In the genomic region with DNA sequence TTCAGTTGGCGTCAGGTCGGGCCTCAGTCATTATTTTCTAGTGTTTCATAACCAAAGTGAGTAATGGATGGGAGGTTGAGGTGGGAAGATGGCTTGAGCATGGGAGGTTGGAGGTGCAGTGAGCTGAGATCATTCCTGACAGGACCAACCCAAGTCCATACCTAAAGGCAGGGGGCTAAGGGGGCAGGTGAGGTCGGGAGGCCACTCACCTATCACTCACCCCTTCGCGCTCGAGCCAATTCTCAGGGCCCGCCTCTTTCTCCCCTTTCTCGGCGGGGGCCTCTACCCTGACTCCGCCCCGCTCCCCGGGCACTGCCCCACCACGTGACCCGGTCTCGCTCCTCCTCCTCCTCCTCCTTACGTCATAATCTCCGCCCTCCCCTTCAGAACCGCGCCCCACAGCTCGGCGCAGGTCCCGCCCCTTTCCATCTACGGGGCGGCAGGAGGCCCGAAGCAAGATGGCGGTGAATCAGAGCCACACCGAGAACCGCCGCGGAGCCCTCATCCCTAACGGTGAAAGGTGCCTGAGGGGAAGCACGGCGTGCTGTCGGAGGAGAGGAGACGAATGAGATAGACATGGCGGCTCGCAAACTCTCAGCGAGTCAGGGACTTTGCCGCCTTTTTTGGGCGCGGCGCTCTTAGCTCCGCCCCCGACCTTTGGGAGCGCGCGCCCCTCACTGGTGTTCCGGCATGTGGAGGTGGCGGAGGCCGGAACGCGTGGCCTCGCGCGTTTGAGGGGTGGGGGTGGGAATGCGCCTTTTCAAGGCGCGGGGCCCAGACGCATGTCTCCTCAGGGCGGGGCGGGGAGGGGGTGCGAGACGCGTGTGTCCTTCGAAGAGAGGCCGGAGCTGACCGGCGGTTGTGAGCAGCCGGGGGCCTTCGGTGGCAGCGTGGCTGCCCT, we compare ENCODE assay signal across 8 cellular contexts. TPM values are rescaled to one million over a fixed set of nuclear protein-coding genes. Genes with fewer than 3 reads are reported as not detected.
DNase-seq lines count a peak whose midpoint lies in the region; ATAC-seq and TF ChIP-seq lines count a peak whose summit lies in the region.

A gene with protein sequence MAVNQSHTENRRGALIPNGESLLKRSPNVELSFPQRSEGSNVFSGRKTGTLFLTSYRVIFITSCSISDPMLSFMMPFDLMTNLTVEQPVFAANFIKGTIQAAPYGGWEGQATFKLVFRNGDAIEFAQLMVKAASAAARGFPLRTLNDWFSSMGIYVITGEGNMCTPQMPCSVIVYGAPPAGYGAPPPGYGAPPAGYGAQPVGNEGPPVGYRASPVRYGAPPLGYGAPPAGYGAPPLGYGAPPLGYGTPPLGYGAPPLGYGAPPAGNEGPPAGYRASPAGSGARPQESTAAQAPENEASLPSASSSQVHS (plus strand): TSS at position 428 of the 901 bp plus-strand sequence. CDS start 31 bp downstream, at position 459.

- peak; percentile 89 for DNase-seq in SK-N-SH
- DNase-seq in activated naive CD8-positive, alpha-beta T cell treated with anti-CD3 and anti-CD28 coated beads, Interleukin-2, amount 10 ng/mL, durations not matched to agents 7 days and 5 days, result peak; percentile 87
- DNase-seq in cardiac septum (ENCODE audit: low spot score), result peak; percentile 92
- peak; percentile 92 for DNase-seq in sciatic nerve (ENCODE audit: low spot score)
- no peak for DNase-seq in LoVo (ENCODE audit: low spot score)
- no peak for DNase-seq in NCI-H2107 treated with DMSO at 0.1 percent for 48 hours (lab: John Stamatoyannopoulos, UW; ENCODE audit: unreplicated experiment)

- TF ChIP-seq CTCF in SK-N-SH (IDR thresholded peaks at IDR 0.05), result no peak

- peaks cover 5% of the 10 kb centered on the region for H3K9me3 Mint-ChIP-seq in activated naive CD8-positive, alpha-beta T cell treated with anti-CD3 and anti-CD28 coated beads, Interleukin-2, amount 10 ng/mL, durations not matched to agents 7 days and 5 days

- no peak for TF ChIP-seq EP300 in SK-N-SH (IDR thresholded peaks at IDR 0.05; ENCODE audit: borderline replicate concordance in 1 of 2, low read depth in 1 of 2, low read length in 1 of 2)

- peaks cover 22% of the 10 kb centered on the region for H3K4me1 Mint-ChIP-seq in activated naive CD8-positive, alpha-beta T cell treated with anti-CD3 and anti-CD28 coated beads, Interleukin-2, amount 10 ng/mL, durations not matched to agents 7 days and 5 days

- no peak within 1 kb of the TSS for H3K4me2 ChIP-seq in SK-N-SH

- H3K27ac Mint-ChIP-seq in activated naive CD8-positive, alpha-beta T cell treated with anti-CD3 and anti-CD28 coated beads, Interleukin-2, amount 10 ng/mL, durations not matched to agents 7 days and 5 days, result peak within 1 kb of the TSS; percentile 97

- H3K36me3 ChIP-seq in SK-N-SH (replicated peaks in 1 of 2; ENCODE audit: control insufficient read depth in 1 of 2, insufficient read depth in 2 of 2, low read length in 1 of 2), result no peaks in the 10 kb centered on the region

- peak within 1 kb of the TSS; percentile 94 for H3K4me3 Mint-ChIP-seq in activated naive CD8-positive, alpha-beta T cell treated with anti-CD3 and anti-CD28 coated beads, Interleukin-2, amount 10 ng/mL, durations not matched to agents 7 days and 5 days

- WGBS in SK-N-SH (ENCODE audit: low lambda C conversion rate), result 89% methylated on average over 5 of the region's 71 CpGs

- CTCF ChIA-PET in SK-N-SH (lab: Yijun Ruan, JAX), result no interaction called here

- H3K4me1 ChIP-seq in SK-N-SH (ENCODE audit: control insufficient read depth in 1 of 2, insufficient read depth in 2 of 2, low read depth in 1 of 2, low read length in 1 of 2), result no peaks in the 10 kb centered on the region; a peak in 1 of 4 replicates

- H3K27me3 ChIP-seq in SK-N-SH (ENCODE audit: insufficient read depth), result no peaks in the 10 kb centered on the region

- TF ChIP-seq RAD21 in SK-N-SH (IDR thresholded peaks at IDR 0.05; ENCODE audit: low read length), result no peak

- H3K9me2 ChIP-seq in SK-N-SH, result no peaks in the 10 kb centered on the region

- peak within 1 kb of the TSS in 1 of 2 experiments; percentile 41; a peak in 2 of 4 replicates for H3K4me3 ChIP-seq in SK-N-SH (ENCODE audit: low read depth in 2 of 2, low read length in 1 of 2)

- peaks cover 23% of the 10 kb centered on the region for H3K27me3 Mint-ChIP-seq in activated naive CD8-positive, alpha-beta T cell treated with anti-CD3 and anti-CD28 coated beads, Interleukin-2, amount 10 ng/mL, durations not matched to agents 7 days and 5 days

- no peak within 1 kb of the TSS for H3K9ac ChIP-seq in SK-N-SH

- H3F3A ChIP-seq in SK-N-SH (replicated peaks; ENCODE audit: insufficient read depth), result no peaks in the 10 kb centered on the region

- ATAC-seq in GM18861 (IDR thresholded peaks at IDR 0.05; ENCODE audit: unreplicated experiment) (peak; percentile 58), HG03432 (IDR thresholded peaks at IDR 0.05; ENCODE audit: unreplicated experiment) (peak; percentile 90), sciatic nerve (peak; percentile 99)
- peak; percentile 85 for ATAC-seq in activated naive CD8-positive, alpha-beta T cell treated with anti-CD3 and anti-CD28 coated beads, Interleukin-2, amount 10 ng/mL, durations not matched to agents 7 days and 5 days (ENCODE audit: low read depth)

- no peaks in the 10 kb centered on the region for H4K20me1 ChIP-seq in SK-N-SH (ENCODE audit: insufficient read depth)

- H2AFZ ChIP-seq in SK-N-SH (ENCODE audit: low read depth), result peak within 1 kb of the TSS; percentile 56; the same call in 1 of the 2 replicates

- H3K79me2 ChIP-seq in SK-N-SH (ENCODE audit: insufficient read depth), result no peaks in the 10 kb centered on the region

- H3K9me3 ChIP-seq in SK-N-SH, result no peaks in the 10 kb centered on the region

- H3K27ac ChIP-seq in SK-N-SH (ENCODE audit: low read depth in 2 of 2, low read length in 1 of 2), result no peak within 1 kb of the TSS; a peak in 1 of 4 replicates

- intact Hi-C loops in cardiac septum (cut with DNase I), result no loop called here
- intact Hi-C loops in sciatic nerve (cut with DNase I), result no loop called here

- POLR2A ChIA-PET in SK-N-SH (lab: Yijun Ruan, JAX), result interaction anchor here (0.6 kb wide), 1 partner anchor 14 kb away, joined by 3 read pairs; no protein-coding TSS in a partner anchor
- POLR2A ChIA-PET in activated naive CD8-positive, alpha-beta T cell treated with anti-CD3 and anti-CD28 coated beads, Interleukin-2, amount 10 ng/mL, durations not matched to agents 7 days and 5 days (lab: Charles Lee), result interaction anchor here (0.8 to 1.5 kb wide), 7 partner anchors 33 to 445 kb away, joined by 3 to 13 read pairs (median 5); a partner anchor contains a TSS

- peaks cover 10% of the 10 kb centered on the region for H3K36me3 Mint-ChIP-seq in activated naive CD8-positive, alpha-beta T cell treated with anti-CD3 and anti-CD28 coated beads, Interleukin-2, amount 10 ng/mL, durations not matched to agents 7 days and 5 days

TF ChIP-seq in SK-N-SH, 30 proteins besides CTCF, POLR2A, EP300 and RAD21 (continues in another document):
- no peak for TF ChIP-seq RCOR1 (IDR thresholded peaks at IDR 0.05; ENCODE audit: low read length)
- no peak for TF ChIP-seq NRF1 (IDR thresholded peaks at IDR 0.05; ENCODE audit: low read depth, low read length)
- peak; percentile 72; the same call in 1 of the 2 replicates for TF ChIP-seq YY1 (IDR thresholded peaks at IDR 0.05; ENCODE audit: low read depth)
- TF ChIP-seq, protein P1, sequence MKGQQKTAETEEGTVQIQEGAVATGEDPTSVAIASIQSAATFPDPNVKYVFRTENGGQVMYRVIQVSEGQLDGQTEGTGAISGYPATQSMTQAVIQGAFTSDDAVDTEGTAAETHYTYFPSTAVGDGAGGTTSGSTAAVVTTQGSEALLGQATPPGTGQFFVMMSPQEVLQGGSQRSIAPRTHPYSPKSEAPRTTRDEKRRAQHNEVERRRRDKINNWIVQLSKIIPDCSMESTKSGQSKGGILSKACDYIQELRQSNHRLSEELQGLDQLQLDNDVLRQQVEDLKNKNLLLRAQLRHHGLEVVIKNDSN (IDR thresholded peaks at IDR 0.05; ENCODE audit: borderline replicate concordance, low read depth), result peak; percentile 86
- TF ChIP-seq TAF1 (IDR thresholded peaks at IDR 0.05; ENCODE audit: borderline replicate concordance, low read depth, low read length), result peak; percentile 74; the same call in 1 of the 2 replicates
- TF ChIP-seq TEAD4 (IDR thresholded peaks at IDR 0.05; ENCODE audit: borderline replicate concordance, insufficient read depth), result no peak
- no peak for TF ChIP-seq ELF1 (IDR thresholded peaks at IDR 0.05)
- no peak for TF ChIP-seq RFX5 (IDR thresholded peaks at IDR 0.05; ENCODE audit: low read length)
- TF ChIP-seq, protein P2, sequence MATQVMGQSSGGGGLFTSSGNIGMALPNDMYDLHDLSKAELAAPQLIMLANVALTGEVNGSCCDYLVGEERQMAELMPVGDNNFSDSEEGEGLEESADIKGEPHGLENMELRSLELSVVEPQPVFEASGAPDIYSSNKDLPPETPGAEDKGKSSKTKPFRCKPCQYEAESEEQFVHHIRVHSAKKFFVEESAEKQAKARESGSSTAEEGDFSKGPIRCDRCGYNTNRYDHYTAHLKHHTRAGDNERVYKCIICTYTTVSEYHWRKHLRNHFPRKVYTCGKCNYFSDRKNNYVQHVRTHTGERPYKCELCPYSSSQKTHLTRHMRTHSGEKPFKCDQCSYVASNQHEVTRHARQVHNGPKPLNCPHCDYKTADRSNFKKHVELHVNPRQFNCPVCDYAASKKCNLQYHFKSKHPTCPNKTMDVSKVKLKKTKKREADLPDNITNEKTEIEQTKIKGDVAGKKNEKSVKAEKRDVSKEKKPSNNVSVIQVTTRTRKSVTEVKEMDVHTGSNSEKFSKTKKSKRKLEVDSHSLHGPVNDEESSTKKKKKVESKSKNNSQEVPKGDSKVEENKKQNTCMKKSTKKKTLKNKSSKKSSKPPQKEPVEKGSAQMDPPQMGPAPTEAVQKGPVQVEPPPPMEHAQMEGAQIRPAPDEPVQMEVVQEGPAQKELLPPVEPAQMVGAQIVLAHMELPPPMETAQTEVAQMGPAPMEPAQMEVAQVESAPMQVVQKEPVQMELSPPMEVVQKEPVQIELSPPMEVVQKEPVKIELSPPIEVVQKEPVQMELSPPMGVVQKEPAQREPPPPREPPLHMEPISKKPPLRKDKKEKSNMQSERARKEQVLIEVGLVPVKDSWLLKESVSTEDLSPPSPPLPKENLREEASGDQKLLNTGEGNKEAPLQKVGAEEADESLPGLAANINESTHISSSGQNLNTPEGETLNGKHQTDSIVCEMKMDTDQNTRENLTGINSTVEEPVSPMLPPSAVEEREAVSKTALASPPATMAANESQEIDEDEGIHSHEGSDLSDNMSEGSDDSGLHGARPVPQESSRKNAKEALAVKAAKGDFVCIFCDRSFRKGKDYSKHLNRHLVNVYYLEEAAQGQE (IDR thresholded peaks at IDR 0.05; ENCODE audit: low read depth, low read length), result no peak
- no peak for TF ChIP-seq JUND (IDR thresholded peaks at IDR 0.05)
- TF ChIP-seq NFIC (IDR thresholded peaks at IDR 0.05; ENCODE audit: borderline replicate concordance), result no peak

RNA-seq across cellular contexts. Expression of the gene that starts here (rescaled TPM):
- 0.07 and 0.19 TPM in 2 replicates for polyA plus RNA-seq in SK-N-SH (2012; rRNA removed)
- 0.04 and 0.09 TPM in 2 replicates for polyA plus RNA-seq in SK-N-SH (2012; cell fraction: cytosol; rRNA removed)
- 0.29 and 0.58 TPM in 2 replicates for polyA plus RNA-seq in SK-N-SH (2012; cell fraction: nucleus; rRNA removed)
- 1 to 10 TPM; 2.4 to 2.6 TPM for total RNA-seq in activated naive CD8-positive, alpha-beta T cell treated with anti-CD3 and anti-CD28 coated beads, Interleukin-2, amount 10 ng/mL, durations not matched to agents 7 days and 5 days
- total RNA-seq in cardiac septum, result 0.73 TPM
- total RNA-seq in sciatic nerve, result 9.4 TPM

Comparison
In these comparisons a context has a peak if more than half of its experiments do, and no peak if none do; other contexts are left out.
1. Peak in DNase-seq in SK-N-SH; RNA of the gene not detected or under 1 TPM.
2. Peak in DNase-seq in cardiac septum; RNA of the gene not detected or under 1 TPM.
3. DNase-seq: peak in activated naive CD8-positive, alpha-beta T cell treated with anti-CD3 and anti-CD28 coated beads, Interleukin-2, amount 10 ng/mL, durations not matched to agents 7 days and 5 days (single experiment) and sciatic nerve (single experiment); none in LoVo (single experiment) and NCI-H2107 treated with DMSO at 0.1 percent for 48 hours (single experiment).
4. Peak in every context shown above with its lines, with median percentiles within 50 percentile points of each other: ATAC-seq.